ENCODE assay signal across 8 cellular contexts in genomic region chr9:90801175-90801506, GRCh38. TPM values are rescaled to one million over a fixed set of nuclear protein-coding genes. Genes with fewer than 3 reads are reported as not detected.
DNase-seq lines count a peak whose midpoint lies in the region; ATAC-seq, FAIRE-seq and TF ChIP-seq lines count a peak whose summit lies in the region.

No MANE protein-coding gene starts in this region.

- H3K9me3 Mint-ChIP-seq in activated CD8-positive, alpha-beta T cell treated with anti-CD3 and anti-CD28 coated beads for 36 hours: no peaks in the 10 kb centered on the region
- H3K9me3 Mint-ChIP-seq in activated CD4-positive, alpha-beta T cell treated with anti-CD3 and anti-CD28 coated beads, Interleukin-2, amount 10 ng/mL, durations not matched to agents 24 days and 14 days: no peaks in the 10 kb centered on the region

- peak overlapping the region; percentile 27 for H3K27ac ChIP-seq in muscle layer of duodenum (ENCODE audit: low read length)

- peaks cover 5% of the 10 kb centered on the region for H3K4me1 Mint-ChIP-seq in activated CD8-positive, alpha-beta T cell treated with anti-CD3 and anti-CD28 coated beads for 36 hours (ENCODE audit: low read depth)
- peaks cover 1% of the 10 kb centered on the region for H3K4me1 Mint-ChIP-seq in activated CD4-positive, alpha-beta T cell treated with anti-CD3 and anti-CD28 coated beads, Interleukin-2, amount 10 ng/mL, durations not matched to agents 24 days and 14 days

- CTCF ChIA-PET in activated CD8-positive, alpha-beta T cell treated with anti-CD3 and anti-CD28 coated beads for 36 hours (lab: Charles Lee): no interaction called here

- no peak for FAIRE-seq in HTR-8/SVneo (lab: Jason Lieb, UNC)

- no peaks in the 10 kb centered on the region for H3K36me3 ChIP-seq in muscle layer of duodenum (ENCODE audit: control insufficient read depth in 1 of 2, insufficient read depth in 2 of 2, low read length in 2 of 2)

- H3K27me3 ChIP-seq in muscle layer of duodenum (ENCODE audit: low read depth, low read length): no peaks in the 10 kb centered on the region

- ATAC-seq in GM18861 (IDR thresholded peaks at IDR 0.05; ENCODE audit: unreplicated experiment) (peak; percentile 13), HG02973 (IDR thresholded peaks at IDR 0.05; ENCODE audit: unreplicated experiment) (peak; percentile 3)
- no peak for ATAC-seq in activated CD8-positive, alpha-beta T cell treated with anti-CD3 and anti-CD28 coated beads for 36 hours

- no peak for DNase-seq in activated CD8-positive, alpha-beta T cell treated with anti-CD3 and anti-CD28 coated beads for 36 hours
- DNase-seq in HTR-8/SVneo (ENCODE audit: insufficient read length, low spot score) (no peak), superior temporal gyrus (ENCODE audit: extremely low spot score) (no peak)
- no peak for DNase-seq in activated naive CD4-positive, alpha-beta T cell (lab: John Stamatoyannopoulos, UW)
- DNase-seq in activated CD4-positive, alpha-beta T cell treated with anti-CD3 and anti-CD28 coated beads, Interleukin-2, amount 10 ng/mL, durations not matched to agents 24 days and 14 days: no peak

- no peak overlapping the region for H3K27ac Mint-ChIP-seq in activated CD8-positive, alpha-beta T cell treated with anti-CD3 and anti-CD28 coated beads for 36 hours
- H3K27ac Mint-ChIP-seq in activated CD4-positive, alpha-beta T cell treated with anti-CD3 and anti-CD28 coated beads, Interleukin-2, amount 10 ng/mL, durations not matched to agents 24 days and 14 days: no peak overlapping the region

- no peaks in the 10 kb centered on the region for H3K36me3 Mint-ChIP-seq in activated CD8-positive, alpha-beta T cell treated with anti-CD3 and anti-CD28 coated beads for 36 hours (ENCODE audit: low read depth)
- H3K36me3 Mint-ChIP-seq in activated CD4-positive, alpha-beta T cell treated with anti-CD3 and anti-CD28 coated beads, Interleukin-2, amount 10 ng/mL, durations not matched to agents 24 days and 14 days (ENCODE audit: low read depth): no peaks in the 10 kb centered on the region

- peaks cover 63% of the 10 kb centered on the region for H3K27me3 Mint-ChIP-seq in activated CD8-positive, alpha-beta T cell treated with anti-CD3 and anti-CD28 coated beads for 36 hours
- peaks cover 79% of the 10 kb centered on the region for H3K27me3 Mint-ChIP-seq in activated CD4-positive, alpha-beta T cell treated with anti-CD3 and anti-CD28 coated beads, Interleukin-2, amount 10 ng/mL, durations not matched to agents 24 days and 14 days

- peak overlapping the region; percentile 9 for H3K4me3 Mint-ChIP-seq in activated CD8-positive, alpha-beta T cell treated with anti-CD3 and anti-CD28 coated beads for 36 hours
- no peak overlapping the region for H3K4me3 Mint-ChIP-seq in activated CD4-positive, alpha-beta T cell treated with anti-CD3 and anti-CD28 coated beads, Interleukin-2, amount 10 ng/mL, durations not matched to agents 24 days and 14 days

- H3K4me1 ChIP-seq in muscle layer of duodenum (ENCODE audit: control insufficient read depth in 1 of 2, insufficient read depth in 2 of 2, low read length in 2 of 2): peaks cover 0 to 6% of the 10 kb centered on the region in 2 donors

- intact Hi-C loops in activated CD8-positive, alpha-beta T cell treated with anti-CD3 and anti-CD28 coated beads for 36 hours (cut with micrococcal nuclease): no loop called here
- intact Hi-C loops in activated CD4-positive, alpha-beta T cell treated with anti-CD3 and anti-CD28 coated beads, Interleukin-2, amount 10 ng/mL, durations not matched to agents 24 days and 14 days (cut with micrococcal nuclease): no loop called here

- POLR2A ChIA-PET in activated CD8-positive, alpha-beta T cell treated with anti-CD3 and anti-CD28 coated beads for 36 hours (lab: Charles Lee): no interaction called here

- no peaks in the 10 kb centered on the region for H3K9me3 ChIP-seq in muscle layer of duodenum (ENCODE audit: control insufficient read depth in 1 of 2, low read length in 2 of 2)

- peak overlapping the region; percentile 40 to 61 for H3K4me3 ChIP-seq in muscle layer of duodenum (ENCODE audit: low read depth in 1 of 2, low read length in 2 of 2)

- no peak for TF ChIP-seq CTCF in activated CD8-positive, alpha-beta T cell treated with anti-CD3 and anti-CD28 coated beads for 36 hours (IDR thresholded peaks at IDR 0.05)

RNA-seq across cellular contexts. Expression of gene SYK, which starts 0.5 kb away (rescaled TPM):
- total RNA-seq in activated CD8-positive, alpha-beta T cell treated with anti-CD3 and anti-CD28 coated beads for 36 hours: under 1 TPM; 0.20 to 0.56 TPM
- total RNA-seq in activated CD4-positive, alpha-beta T cell treated with anti-CD3 and anti-CD28 coated beads, Interleukin-2, amount 10 ng/mL, durations not matched to agents 24 days and 14 days: 0.05 and 0.16 TPM in 2 replicates
